ENCODE assay signal across 12 cellular contexts in genomic region chr1:109979489-109980091, GRCh38. TPM values are rescaled to one million over a fixed set of nuclear protein-coding genes. Genes with fewer than 3 reads are reported as not detected.
A peak's percentile ranks its signal among the peaks of the same experiment; 100 is the strongest.
DNase-seq lines count a peak whose midpoint lies in the region; ATAC-seq and TF ChIP-seq lines count a peak whose summit lies in the region.
"Had no signal": no experiment of that assay in that cellular context is flagged by ENCODE, and none has a peak within 500 bp of the region (broad histone marks: within the 10 kb centered on the region; RNA-seq: fewer than 3 reads in every experiment).

No MANE protein-coding gene starts in this region.

- intact Hi-C loops in CD8-positive, alpha-beta T cell (cut with DNase I, micrococcal nuclease): loop anchor here in 1 of 2 experiments (5.0 to 10.0 kb wide), 2 partner anchors 187 to 555 kb away; partner anchors contain the start of gene PSMA5

- peaks cover 4% of the 10 kb centered on the region for H3K4me1 ChIP-seq in CD8-positive, alpha-beta T cell (ENCODE audit: insufficient read depth, low read length)

- no peak overlapping the region for H3K4me3 ChIP-seq in astrocyte of the spinal cord (ENCODE audit: low read depth, low read length)
- H3K4me3 ChIP-seq in CD8-positive, alpha-beta T cell (ENCODE audit: low read depth, low read length): no peak overlapping the region
- H3K4me3 ChIP-seq: psoas muscle had no signal

- TF ChIP-seq CTCF in astrocyte of the spinal cord (IDR thresholded peaks at IDR 0.05; ENCODE audit: low read depth, low read length): no peak
- no peak for TF ChIP-seq CTCF in CD8-positive, alpha-beta T cell (IDR thresholded peaks at IDR 0.05)

- ATAC-seq in CD8-positive, alpha-beta T cell: no peak
- ATAC-seq in T-helper 17 cell: no peak
- ATAC-seq: psoas muscle had no signal

- peaks cover 1% of the 10 kb centered on the region for H3K36me3 Mint-ChIP-seq in CD8-positive, alpha-beta T cell
- H3K36me3 Mint-ChIP-seq in T-helper 17 cell (ENCODE audit: low read depth): peaks cover 5% of the 10 kb centered on the region

- DNase-seq in AG08396 (ENCODE audit: low spot score): peak; percentile 55
- DNase-seq in HT1080 (ENCODE audit: low read depth): peak; percentile 88
- DNase-seq in astrocyte of the spinal cord (ENCODE audit: low read depth, low spot score): peak; percentile 20
- peak; percentile 79 to 88 for DNase-seq in lung microvascular endothelial cell (ENCODE audit: low read depth in 2 of 2)
- DNase-seq in activated T-cell treated with anti-CD3 and anti-CD28 coated beads, Interleukin-2, amount 50 U/mL, for 1 hour: no peak
- DNase-seq in CD8-positive, alpha-beta T cell: no peak
- no peak for DNase-seq in hippocampal formation (lab: John Stamatoyannopoulos, UW)
- no peak for DNase-seq in T-helper 17 cell
- DNase-seq: CD4-positive, alpha-beta memory T cell; immature natural killer cell; NCI-H1930 had no signal

- POLR2A ChIA-PET in CD8-positive, alpha-beta T cell (lab: Charles Lee): no interaction called here

- no peak overlapping the region for H3K27ac ChIP-seq in CD8-positive, alpha-beta T cell (ENCODE audit: low read depth, low read length)
- H3K27ac ChIP-seq: psoas muscle had no signal

- H3K9me3 ChIP-seq in CD8-positive, alpha-beta T cell (ENCODE audit: low read length): no peaks in the 10 kb centered on the region
- no peaks in the 10 kb centered on the region for H3K9me3 ChIP-seq in T-helper 17 cell (ENCODE audit: control insufficient read depth, low read length, poor library complexity, severe bottlenecking)
- H3K9me3 ChIP-seq: psoas muscle had no signal

- H3K4me3 Mint-ChIP-seq in CD8-positive, alpha-beta T cell: no peak overlapping the region
- H3K4me3 Mint-ChIP-seq in T-helper 17 cell: no peak overlapping the region
- H3K4me3 Mint-ChIP-seq: CD4-positive, alpha-beta memory T cell; immature natural killer cell had no signal

- H3K36me3 ChIP-seq in CD8-positive, alpha-beta T cell (ENCODE audit: insufficient read depth, low read length): no peaks in the 10 kb centered on the region

- peaks cover 3% of the 10 kb centered on the region for H3K4me1 Mint-ChIP-seq in CD8-positive, alpha-beta T cell (ENCODE audit: low read depth)
- peaks cover 6% of the 10 kb centered on the region for H3K4me1 Mint-ChIP-seq in T-helper 17 cell

- H3K27ac Mint-ChIP-seq in CD8-positive, alpha-beta T cell: no peak overlapping the region
- no peak overlapping the region for H3K27ac Mint-ChIP-seq in T-helper 17 cell
- H3K27ac Mint-ChIP-seq: CD4-positive, alpha-beta memory T cell; immature natural killer cell had no signal

- CTCF ChIA-PET in CD8-positive, alpha-beta T cell (lab: Charles Lee): interaction anchor here (0.9 to 16.5 kb wide), 5 partner anchors 131 to 340 kb away, joined by 3 to 656 read pairs (median 8); no protein-coding TSS in a partner anchor

- no peaks in the 10 kb centered on the region for H3K9me3 Mint-ChIP-seq in CD8-positive, alpha-beta T cell
- H3K9me3 Mint-ChIP-seq: CD4-positive, alpha-beta memory T cell; immature natural killer cell had no signal

- in situ Hi-C loops in astrocyte of the spinal cord (cut with HindIII; ENCODE audit: low sequenced_read_pairs): no loop called here

- peaks cover 14% of the 10 kb centered on the region for H3K27me3 Mint-ChIP-seq in CD8-positive, alpha-beta T cell (ENCODE audit: low read depth)
- peaks cover 38% of the 10 kb centered on the region for H3K27me3 Mint-ChIP-seq in T-helper 17 cell

- H3K27me3 ChIP-seq in CD8-positive, alpha-beta T cell (ENCODE audit: insufficient read depth, low read length): no peaks in the 10 kb centered on the region

RNA-seq across cellular contexts. Expression of gene AHCYL1, which starts 5.0 kb away (rescaled TPM):
- total RNA-seq in HT1080 (2014; rRNA removed; shearing (Covaris generic)): 28.5 and 41.1 TPM in 2 replicates
- polyA plus RNA-seq in HT1080 (2015; cell fraction: cytosol; rRNA removed): 86.4 and 103 TPM in 2 replicates
- polyA plus RNA-seq in HT1080 (2015; cell fraction: nucleus; rRNA removed): 135 and 140 TPM in 2 replicates
- 32.7 and 36.1 TPM in 2 replicates for total RNA-seq in lung microvascular endothelial cell
- total RNA-seq in CD8-positive, alpha-beta T cell: 1 to 10 TPM; 5.3 to 5.5 TPM
- 10 to 100 TPM; 16.5 to 21.3 TPM for total RNA-seq in T-helper 17 cell

RNA-seq across cellular contexts. Expression of gene STRIP1, which starts 54.8 kb away (rescaled TPM):
- total RNA-seq in HT1080 (2014; rRNA removed; shearing (Covaris generic)): 27.5 and 29.8 TPM in 2 replicates
- polyA plus RNA-seq in HT1080 (2015; cell fraction: cytosol; rRNA removed): 10.9 and 14.1 TPM in 2 replicates
- 51.4 and 52.2 TPM in 2 replicates for polyA plus RNA-seq in HT1080 (2015; cell fraction: nucleus; rRNA removed)
- 26.8 and 41.5 TPM in 2 replicates for total RNA-seq in lung microvascular endothelial cell
- total RNA-seq in CD8-positive, alpha-beta T cell: 100 to 1,000 TPM in 1 of 2 experiments, 10 to 100 TPM in 1; 94.6 to 109 TPM
- 10 to 100 TPM; 70.1 to 86.8 TPM for total RNA-seq in T-helper 17 cell

Comparison
In these comparisons a context has a peak if more than half of its experiments do, and no peak if none do; other contexts are left out.
1. DNase-seq: peak in AG08396 (single experiment), HT1080 (single experiment), astrocyte of the spinal cord (single experiment) and lung microvascular endothelial cell (2 of 2); none in activated T-cell treated with anti-CD3 and anti-CD28 coated beads, Interleukin-2, amount 50 U/mL, for 1 hour (single experiment), CD8-positive, alpha-beta T cell (0 of 7), hippocampal formation (0 of 2) and T-helper 17 cell (0 of 3).